In genomic region chr3:194689493-194689901, GRCh38 we compare ENCODE assay signal across 10 cellular contexts. TPM values are rescaled to one million over a fixed set of nuclear protein-coding genes. Genes with fewer than 3 reads are reported as not detected.
DNase-seq lines count a peak whose midpoint lies in the region; ATAC-seq and TF ChIP-seq lines count a peak whose summit lies in the region.
"Had no signal": no experiment of that assay in that cellular context is flagged by ENCODE, and none has a peak within 500 bp of the region (broad histone marks: within the 10 kb centered on the region; RNA-seq: fewer than 3 reads in every experiment).

No MANE protein-coding gene starts in this region.

- peaks cover 26% of the 10 kb centered on the region for H3K23me2 ChIP-seq in H9 (ENCODE audit: insufficient read length, low read depth, low read length, poor library complexity, severe bottlenecking)

- H2AK5ac ChIP-seq in H9 (ENCODE audit: insufficient read length, low read length): no peak overlapping the region

- no peak overlapping the region for H3K4me2 ChIP-seq in H9 (ENCODE audit: insufficient read depth, insufficient read length, low read length)

- H3K79me2 ChIP-seq in H9 (ENCODE audit: insufficient read depth, low read length): no peaks in the 10 kb centered on the region

- H3K4me1 ChIP-seq in A673 (ENCODE audit: insufficient read depth, low read length, poor library complexity, severe bottlenecking): peaks cover 42% of the 10 kb centered on the region
- peaks cover 61% of the 10 kb centered on the region for H3K4me1 ChIP-seq in lower lobe of right lung
- H3K4me1 ChIP-seq in H9 (ENCODE audit: insufficient read depth, low read length): peaks cover 3% of the 10 kb centered on the region; the same call in 1 of the 2 replicates

- H4K5ac ChIP-seq in H9 (ENCODE audit: insufficient read length, low read depth, low read length): no peak overlapping the region

- H2BK120ac ChIP-seq in H9 (ENCODE audit: low read depth, low read length, poor library complexity, severe bottlenecking): no peak overlapping the region

- H2AFZ ChIP-seq in H9 (ENCODE audit: low read length): no peak overlapping the region

- H3K27me3 Mint-ChIP-seq in activated T-helper 17 cell treated with anti-CD3 and anti-CD28 coated beads, Interleukin-2, amount 50 U/mL, for 72 hours: no peaks in the 10 kb centered on the region
- H3K27me3 Mint-ChIP-seq in H9 (ENCODE audit: low read depth): peaks cover 37% of the 10 kb centered on the region

- H3K27ac ChIP-seq in A673 (ENCODE audit: low read depth, low read length, poor library complexity, severe bottlenecking) (peak overlapping the region; percentile 62), lower lobe of right lung (peak overlapping the region; percentile 88), H9 (ENCODE audit: insufficient read length, low read depth, low read length) (no peak overlapping the region)

- H4K20me1 ChIP-seq in H9 (ENCODE audit: control insufficient read depth, insufficient read depth, insufficient read length): no peaks in the 10 kb centered on the region

- no peak for ATAC-seq in activated T-helper 17 cell treated with anti-CD3 and anti-CD28 coated beads, Interleukin-2, amount 50 U/mL, for 72 hours (replicated peaks)
- no peak for ATAC-seq in lower lobe of right lung
- ATAC-seq in GM18858 (IDR thresholded peaks at IDR 0.05; ENCODE audit: unreplicated experiment): no peak
- ATAC-seq in HG03378 (IDR thresholded peaks at IDR 0.05; ENCODE audit: unreplicated experiment): no peak

- no peak overlapping the region for H4K8ac ChIP-seq in H9 (replicated peaks; ENCODE audit: insufficient read length, low read depth, low read length)

- no peak overlapping the region for H2BK20ac ChIP-seq in H9 (ENCODE audit: low read depth, low read length, poor library complexity, severe bottlenecking)

- H3K4me3 ChIP-seq in A673 (ENCODE audit: low read depth, low read length, poor library complexity, severe bottlenecking) (peak overlapping the region; percentile 76), GM12865 (ENCODE audit: low read depth, low read length) (no peak overlapping the region), lower lobe of right lung (peak overlapping the region; percentile 84)

- no TSS peak for BruUV-seq in A673 (replicated peaks; lab: Mats Ljungman, UMichigan)

- no peak overlapping the region for H3K18ac ChIP-seq in H9 (ENCODE audit: insufficient read length, low read depth, low read length)

- H3K79me1 ChIP-seq in H9 (ENCODE audit: insufficient read depth, low read depth, low read length, poor library complexity, severe bottlenecking): no peaks in the 10 kb centered on the region

- H3K36me3 Mint-ChIP-seq in activated T-helper 17 cell treated with anti-CD3 and anti-CD28 coated beads, Interleukin-2, amount 50 U/mL, for 72 hours (ENCODE audit: low read depth): peaks cover 42% of the 10 kb centered on the region
- H3K36me3 Mint-ChIP-seq in H9 (ENCODE audit: insufficient read depth in 1 of 3, low read depth in 3 of 3): 0 out of 7 replicates have a peak, but pooled peaks cover 0 to 2% (median 0%) of the 10 kb centered on the region in 3 experiments

- peaks cover 8% of the 10 kb centered on the region for H3K36me3 ChIP-seq in A673 (ENCODE audit: insufficient read depth, low read length, poor library complexity, severe bottlenecking)
- no peaks in the 10 kb centered on the region for H3K36me3 ChIP-seq in lower lobe of right lung

- no CpG with 5 or more reads among the region's 9 CpGs for WGBS in H9 (ENCODE audit: extremely low coverage, insufficient read length, low lambda C conversion rate)

- H2BK12ac ChIP-seq in H9 (ENCODE audit: insufficient read length, low read depth, low read length): no peak overlapping the region

- no peak overlapping the region for H2BK15ac ChIP-seq in H9 (ENCODE audit: low read depth, low read length)

- CTCF ChIA-PET in A673 (lab: Charles Lee): no interaction called here

- peak overlapping the region; percentile 45 for H3K27ac Mint-ChIP-seq in activated T-helper 17 cell treated with anti-CD3 and anti-CD28 coated beads, Interleukin-2, amount 50 U/mL, for 72 hours
- no peak overlapping the region for H3K27ac Mint-ChIP-seq in H9

- no peaks in the 10 kb centered on the region for H3K9me3 Mint-ChIP-seq in activated T-helper 17 cell treated with anti-CD3 and anti-CD28 coated beads, Interleukin-2, amount 50 U/mL, for 72 hours
- H3K9me3 Mint-ChIP-seq in H9: no peaks in the 10 kb centered on the region; a peak in 2 of 5 replicates

- H3K4me3 Mint-ChIP-seq in activated T-helper 17 cell treated with anti-CD3 and anti-CD28 coated beads, Interleukin-2, amount 50 U/mL, for 72 hours: peak overlapping the region; percentile 94
- H3K4me3 Mint-ChIP-seq in H9: no peak overlapping the region; a peak in 1 of 5 replicates

- H3K27me3 ChIP-seq in A673 (replicated peaks; ENCODE audit: insufficient read depth, low read depth, low read length, poor library complexity): no peaks in the 10 kb centered on the region
- H3K27me3 ChIP-seq in lower lobe of right lung (ENCODE audit: low read depth): peaks cover 5% of the 10 kb centered on the region
- peaks cover 20% of the 10 kb centered on the region; the same call in 1 of the 2 replicates for H3K27me3 ChIP-seq in H9 (ENCODE audit: insufficient read depth, low read length)

- no peak overlapping the region for H3K56ac ChIP-seq in H9 (ENCODE audit: insufficient read length, low read depth, low read length)

- no peak overlapping the region for H3K14ac ChIP-seq in H9 (ENCODE audit: insufficient read depth, low read length)

- H3K4me1 Mint-ChIP-seq in activated T-helper 17 cell treated with anti-CD3 and anti-CD28 coated beads, Interleukin-2, amount 50 U/mL, for 72 hours: peaks cover 32% of the 10 kb centered on the region
- peaks cover 28 to 47% of the 10 kb centered on the region in 2 experiments for H3K4me1 Mint-ChIP-seq in H9

- no peak overlapping the region for H3K4ac ChIP-seq in H9 (ENCODE audit: low read depth, low read length)

- no peak overlapping the region for H3K9ac ChIP-seq in H9 (ENCODE audit: extremely low read depth, insufficient read length, low read length)

- no peak overlapping the region for H4K91ac ChIP-seq in H9 (ENCODE audit: insufficient read length, low read depth, low read length)

- H3K9me3 ChIP-seq in A673 (ENCODE audit: low read depth, low read length, poor library complexity, severe bottlenecking) (no peaks in the 10 kb centered on the region), lower lobe of right lung (no peaks in the 10 kb centered on the region), H9 (ENCODE audit: control insufficient read depth, low read depth, low read length) (no peaks in the 10 kb centered on the region)

- no peak overlapping the region for H3K23ac ChIP-seq in H9 (ENCODE audit: insufficient read length, low read depth, low read length)

- POLR2A ChIA-PET in A673 (lab: Charles Lee; ENCODE audit: low non-redundant PET): interaction anchor here (0.7 kb wide), 1 partner anchor 127 kb away, joined by 3 read pairs; no protein-coding TSS in a partner anchor

- no peak overlapping the region for H2BK5ac ChIP-seq in H9 (ENCODE audit: insufficient read length, low read length)

- DNase-seq in A673 (ENCODE audit: low spot score) (peak; percentile 41), GM12865 (ENCODE audit: low read depth) (peak; percentile 22), lower lobe of right lung (no peak), H9 (no peak), SW 1271 (lab: John Stamatoyannopoulos, UW) (no peak)
- DNase-seq: activated naive CD4-positive, alpha-beta T cell; NCI-H1092 treated with DMSO at 0.1 percent for 48 hours had no signal

- H3T11ph ChIP-seq in H9 (ENCODE audit: low read length): no peak overlapping the region

- intact Hi-C loops in A673 (cut with micrococcal nuclease; ENCODE audit: unreplicated experiment): loop anchor here (5.0 to 10.0 kb wide), 3 partner anchors 183 to 755 kb away; partner anchors contain the start of gene ACAP2
- intact Hi-C loops in lower lobe of right lung (cut with DNase I): loop anchor here (10.0 kb wide), 2 partner anchors 415 to 575 kb away; no protein-coding TSS in a partner anchor

- TF ChIP-seq CTCF in A673 (conservative IDR thresholded peaks at IDR 0.05; ENCODE audit: low read depth, low read length): no peak
- TF ChIP-seq CTCF in GM12865 (IDR thresholded peaks at IDR 0.05; ENCODE audit: insufficient read depth, low read depth, low read length, missing control alignments): no peak
- no peak for TF ChIP-seq CTCF in lower lobe of right lung (IDR thresholded peaks at IDR 0.05)
- TF ChIP-seq CTCF in H9 (conservative IDR thresholded peaks at IDR 0.05): no peak

RNA-seq across cellular contexts. Expression of gene FAM43A, which starts 3.8 kb away (rescaled TPM):
- 29.7 and 38.7 TPM in 2 replicates for total RNA-seq in A673 (2021)
- total RNA-seq in activated T-helper 17 cell treated with anti-CD3 and anti-CD28 coated beads, Interleukin-2, amount 50 U/mL, for 72 hours: 10 to 100 TPM in 1 of 2 donors, 1 to 10 TPM in 1; 7.1 to 32.6 TPM
- total RNA-seq in lower lobe of right lung: 12.9 TPM
- total RNA-seq in H9 (2021): 2.4 and 2.7 TPM in 2 replicates

RNA-seq across cellular contexts. Expression of gene LSG1, which starts 17.5 kb away (rescaled TPM):
- total RNA-seq in A673 (2021) (64.0 and 81.3 TPM in 2 replicates), lower lobe of right lung (40.9 TPM), H9 (2021) (59.9 and 63.3 TPM in 2 replicates)
- 10 to 100 TPM; 37.9 to 46.9 TPM for total RNA-seq in activated T-helper 17 cell treated with anti-CD3 and anti-CD28 coated beads, Interleukin-2, amount 50 U/mL, for 72 hours

RNA-seq across cellular contexts. Expression of gene TMEM44, which starts 56.3 kb away (rescaled TPM):
- total RNA-seq in A673 (2021) (20.9 and 23.1 TPM in 2 replicates), lower lobe of right lung (22.7 TPM), H9 (2021) (16.5 and 19.8 TPM in 2 replicates)
- 10 to 100 TPM in 1 of 2 donors, 1 to 10 TPM in 1; 6.6 to 11.1 TPM for total RNA-seq in activated T-helper 17 cell treated with anti-CD3 and anti-CD28 coated beads, Interleukin-2, amount 50 U/mL, for 72 hours

Comparison
In these comparisons a context has a peak if more than half of its experiments do, and no peak if none do; other contexts are left out.
1. DNase-seq: peak in A673 (single experiment) and GM12865 (single experiment); none in lower lobe of right lung (single experiment), H9 (single experiment) and SW 1271 (0 of 2).